25 cellular contexts compared by ENCODE assay signal in genomic region chr11:44258190-44258489, GRCh38. TPM values are rescaled to one million over a fixed set of nuclear protein-coding genes. Genes with fewer than 3 reads are reported as not detected.
A peak's percentile ranks its signal among the peaks of the same experiment; 100 is the strongest.
DNase-seq lines count a peak whose midpoint lies in the region; TF ChIP-seq lines count a peak whose summit lies in the region.
"Had no signal": no experiment of that assay in that cellular context is flagged by ENCODE, and none has a peak within 500 bp of the region (broad histone marks: within the 10 kb centered on the region; RNA-seq: fewer than 3 reads in every experiment).

No MANE protein-coding gene starts in this region.

- H3K36me3 Mint-ChIP-seq in osteocyte (ENCODE audit: unreplicated experiment) = peaks cover 6% of the 10 kb centered on the region
- H3K36me3 Mint-ChIP-seq: activated naive CD8-positive, alpha-beta T cell treated with anti-CD3 and anti-CD28 coated beads for 36 hours had no signal

- no peaks in the 10 kb centered on the region for H3K4me1 Mint-ChIP-seq in osteocyte (ENCODE audit: unreplicated experiment)

- no peaks in the 10 kb centered on the region for H3K36me3 ChIP-seq in adipocyte (ENCODE audit: control insufficient read depth, insufficient read depth, low read length, severe bottlenecking)
- H3K36me3 ChIP-seq: neutrophil, prostate gland, tibial nerve had no signal

- H3K9ac ChIP-seq in adipocyte (ENCODE audit: low read length) = no peak overlapping the region

- no peak overlapping the region for H3K4me3 Mint-ChIP-seq in osteocyte (ENCODE audit: unreplicated experiment)
- H3K4me3 Mint-ChIP-seq: activated naive CD8-positive, alpha-beta T cell treated with anti-CD3 and anti-CD28 coated beads for 36 hours had no signal

- H3K27ac Mint-ChIP-seq in osteocyte (ENCODE audit: unreplicated experiment) = no peak overlapping the region
- H3K27ac Mint-ChIP-seq: activated naive CD8-positive, alpha-beta T cell treated with anti-CD3 and anti-CD28 coated beads for 36 hours had no signal

- H3K27me3 ChIP-seq in adipocyte (replicated peaks; ENCODE audit: control insufficient read depth, insufficient read depth, low read length) = peaks cover 2% of the 10 kb centered on the region
- H3K27me3 ChIP-seq: tibial nerve had no signal

- TF ChIP-seq CTCF in fibroblast of mammary gland (conservative IDR thresholded peaks at IDR 0.05; ENCODE audit: control insufficient read depth, insufficient read depth, low read depth, low read length) = no peak
- no peak for TF ChIP-seq CTCF in osteocyte (IDR thresholded peaks at IDR 0.05)

- peaks cover 9% of the 10 kb centered on the region for H3K9me3 Mint-ChIP-seq in osteocyte (ENCODE audit: unreplicated experiment)

- H3K4me1 ChIP-seq in adipocyte (ENCODE audit: control insufficient read depth, insufficient read depth, low read length) = no peaks in the 10 kb centered on the region
- H3K4me1 ChIP-seq: prostate gland had no signal

- H3K4me3 ChIP-seq in adipocyte (ENCODE audit: low read length) = no peak overlapping the region
- H3K4me3 ChIP-seq in fibroblast of mammary gland (ENCODE audit: control insufficient read depth, low read depth, low read length) = no peak overlapping the region
- H3K4me3 ChIP-seq: prostate gland, tibial nerve had no signal

- DNase-seq in ELR (ENCODE audit: low read depth) = peak; percentile 13
- DNase-seq in adipocyte (ENCODE audit: low read depth) = peak; percentile 22
- DNase-seq in fibroblast of mammary gland (ENCODE audit: low read depth) = peak; percentile 71
- DNase-seq in osteocyte (ENCODE audit: extremely low spot score, unreplicated experiment) = peak; percentile 57
- DNase-seq in activated T-cell treated with anti-CD3 and anti-CD28 coated beads, Interleukin-2, amount 50 U/mL, for 1 hour = no peak
- DNase-seq in epidermal melanocyte (ENCODE audit: insufficient read length, low spot score) = no peak
- no peak for DNase-seq in activated CD8-positive, alpha-beta memory T cell treated with anti-CD3 and anti-CD28 coated beads, Interleukin-2, amount 50 U/mL, for 4 hours
- no peak for DNase-seq in NCI-H2196 (lab: John Stamatoyannopoulos, UW; ENCODE audit: unreplicated experiment)
- DNase-seq: activated CD4-positive, alpha-beta T cell treated with anti-CD3 and anti-CD28 coated beads, Interleukin-2, amount 50 U/mL, for 4 hours; activated CD4-positive, CD25-positive, alpha-beta regulatory T cell; activated naive CD8-positive, alpha-beta T cell treated with anti-CD3 and anti-CD28 coated beads for 36 hours; CD4-positive, alpha-beta memory T cell; GF-D8; glutamatergic neuron; H7; kidney glomerular epithelial cell; NCI-H1436 treated with DMSO at 0.1 percent for 48 hours; NCI-H510A treated with DMSO at 0.1 percent for 48 hours; SIG-M5 had no signal

- H3K9me3 ChIP-seq in adipocyte (ENCODE audit: control insufficient read depth, low read length) = peaks cover 8% of the 10 kb centered on the region
- H3K9me3 ChIP-seq: neutrophil, prostate gland had no signal

- no peaks in the 10 kb centered on the region for H3K27me3 Mint-ChIP-seq in osteocyte (ENCODE audit: unreplicated experiment)
- H3K27me3 Mint-ChIP-seq: activated naive CD8-positive, alpha-beta T cell treated with anti-CD3 and anti-CD28 coated beads for 36 hours; CD4-positive, alpha-beta memory T cell had no signal

RNA-seq across cellular contexts. Expression of gene ALX4, which starts 51.8 kb away (rescaled TPM):
- total RNA-seq in osteocyte = not detected in 2 replicates
- total RNA-seq: activated naive CD8-positive, alpha-beta T cell treated with anti-CD3 and anti-CD28 coated beads for 36 hours; CD4-positive, alpha-beta memory T cell; chondrocyte; fibroblast of lung; H7; lung microvascular endothelial cell had no signal

Comparison
In these comparisons a context has a peak if more than half of its experiments do, and no peak if none do; other contexts are left out.
1. DNase-seq: peak in ELR (single experiment), adipocyte (single experiment), fibroblast of mammary gland (single experiment) and osteocyte (single experiment); none in activated T-cell treated with anti-CD3 and anti-CD28 coated beads, Interleukin-2, amount 50 U/mL, for 1 hour (single experiment), epidermal melanocyte (single experiment), activated CD8-positive, alpha-beta memory T cell treated with anti-CD3 and anti-CD28 coated beads, Interleukin-2, amount 50 U/mL, for 4 hours (single experiment) and NCI-H2196 (single experiment).